8 cellular contexts compared by ENCODE assay signal in the genomic region with DNA sequence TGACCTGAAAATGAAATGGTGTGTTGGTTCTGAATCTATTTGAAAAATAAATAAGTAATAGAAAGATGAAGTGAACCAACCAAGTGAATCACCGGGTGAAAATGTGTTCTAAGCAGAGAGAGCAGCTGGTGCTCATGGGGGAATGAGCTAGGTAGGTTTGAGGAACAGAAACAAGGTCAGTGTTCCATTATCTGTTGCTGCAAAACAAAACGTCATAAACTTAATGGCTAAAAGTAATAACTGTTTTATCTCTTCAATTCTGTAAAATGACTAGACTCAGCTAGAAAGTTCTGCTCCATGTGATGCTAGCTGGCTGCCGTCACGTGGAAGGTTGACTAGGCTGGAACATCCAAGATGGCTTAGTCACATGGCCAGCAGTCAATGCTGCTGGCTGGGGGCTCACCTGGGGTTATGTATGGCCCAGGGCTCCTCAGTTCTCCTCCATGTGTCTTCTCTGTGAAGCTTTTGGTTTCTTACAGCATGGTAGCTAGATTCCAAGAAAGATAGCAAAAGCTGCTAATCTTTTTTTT. TPM values are rescaled to one million over a fixed set of nuclear protein-coding genes. Genes with fewer than 3 reads are reported as not detected.
DNase-seq lines count a peak whose midpoint lies in the region; ATAC-seq and TF ChIP-seq lines count a peak whose summit lies in the region.

No MANE protein-coding gene starts in this region.

- ATAC-seq in GM18505 (IDR thresholded peaks at IDR 0.05; ENCODE audit: unreplicated experiment) = peak; percentile 91
- peak; percentile 90 for ATAC-seq in GM21367 (IDR thresholded peaks at IDR 0.05; ENCODE audit: unreplicated experiment)
- ATAC-seq in HG03280 (IDR thresholded peaks at IDR 0.05; ENCODE audit: unreplicated experiment) = peak; percentile 93
- peak; percentile 54 for ATAC-seq in esophagus mucosa

- no peak for DNase-seq in T-helper 9 cell
- DNase-seq in NCI-H526 (lab: John Stamatoyannopoulos, UW) = no peak
- no peak for DNase-seq in NCI-H128 (lab: John Stamatoyannopoulos, UW; ENCODE audit: unreplicated experiment)
- DNase-seq in NCI-H774 (lab: John Stamatoyannopoulos, UW) = no peak

- no peak for TF ChIP-seq POLR2A in GM18505 (IDR thresholded peaks at IDR 0.05; ENCODE audit: borderline replicate concordance, extremely low read depth, insufficient read depth, insufficient read length)

RNA-seq across cellular contexts. Expression of a gene that starts 13.3 kb away (rescaled TPM):
- 9.3 TPM for total RNA-seq in esophagus mucosa
